ENCODE assay signal across 17 cellular contexts in genomic region chr7:148299877-148300276, GRCh38.
DNase-seq lines count a peak whose midpoint lies in the region; ATAC-seq, FAIRE-seq and TF ChIP-seq lines count a peak whose summit lies in the region.
"Had no signal": no experiment of that assay in that cellular context is flagged by ENCODE, and none has a peak within 500 bp of the region (broad histone marks: within the 10 kb centered on the region; RNA-seq: fewer than 3 reads in every experiment).

No MANE protein-coding gene starts in this region.

- H2AFZ ChIP-seq in H9 (ENCODE audit: low read length): no peak overlapping the region
- H2AFZ ChIP-seq: GM23248 had no signal

- no peak overlapping the region for H3K56ac ChIP-seq in H9 (ENCODE audit: insufficient read length, low read depth, low read length)

- no peak overlapping the region for H3K23ac ChIP-seq in H9 (ENCODE audit: insufficient read length, low read depth, low read length)

- H4K5ac ChIP-seq in H9 (ENCODE audit: insufficient read length, low read depth, low read length): no peak overlapping the region

- H3K4me1 Mint-ChIP-seq in H9: peaks cover 33 to 46% of the 10 kb centered on the region in 2 experiments
- H3K4me1 Mint-ChIP-seq in brain: peaks cover 29% of the 10 kb centered on the region
- H3K4me1 Mint-ChIP-seq in nephron: peaks cover 20% of the 10 kb centered on the region
- peaks cover 18% of the 10 kb centered on the region for H3K4me1 Mint-ChIP-seq in activated naive CD4-positive, alpha-beta T cell treated with anti-CD3 and anti-CD28 coated beads, Interleukin-2, amount 10 ng/mL, durations not matched to agents 7 days and 5 days

- no peak overlapping the region for H3K27ac ChIP-seq in H9 (ENCODE audit: insufficient read length, low read depth, low read length)
- H3K27ac ChIP-seq: BLaER1, GM23248 had no signal

- no peak overlapping the region for H2BK12ac ChIP-seq in H9 (ENCODE audit: insufficient read length, low read depth, low read length)

- TF ChIP-seq CTCF in D721Med (IDR thresholded peaks at IDR 0.05; ENCODE audit: insufficient read depth, missing control alignments): no peak
- TF ChIP-seq CTCF in H9 (conservative IDR thresholded peaks at IDR 0.05): no peak
- TF ChIP-seq CTCF in brain (conservative IDR thresholded peaks at IDR 0.05): no peak
- no peak for TF ChIP-seq CTCF in nephron (IDR thresholded peaks at IDR 0.05; ENCODE audit: unreplicated experiment in 3 of 3)

- DNase-seq in D721Med (ENCODE audit: insufficient read length, low spot score): no peak
- DNase-seq in H9: no peak
- DNase-seq in effector CD8-positive, alpha-beta T cell (lab: John Stamatoyannopoulos, UW): no peak
- no peak for DNase-seq in effector CD4-positive, alpha-beta T cell
- no peak for DNase-seq in activated naive CD4-positive, alpha-beta T cell treated with anti-CD3 and anti-CD28 coated beads, Interleukin-2, amount 10 ng/mL, durations not matched to agents 7 days and 5 days
- DNase-seq: CD8-positive, alpha-beta memory T cell; DMS 273 treated with DMSO at 0.1 percent for 48 hours; DMS79; GM23248; H7 had no signal

- H3K4me3 Mint-ChIP-seq in H9 (no peak overlapping the region), brain (no peak overlapping the region), nephron (no peak overlapping the region)
- no peak overlapping the region for H3K4me3 Mint-ChIP-seq in activated naive CD4-positive, alpha-beta T cell treated with anti-CD3 and anti-CD28 coated beads, Interleukin-2, amount 10 ng/mL, durations not matched to agents 7 days and 5 days
- H3K4me3 Mint-ChIP-seq: CD8-positive, alpha-beta memory T cell had no signal

- no peak overlapping the region for H2BK5ac ChIP-seq in H9 (ENCODE audit: insufficient read length, low read length)

- no peaks in the 10 kb centered on the region; the same call in 1 of the 2 replicates for H3K4me1 ChIP-seq in H9 (ENCODE audit: insufficient read depth, low read length)

- H3K36me3 Mint-ChIP-seq in H9 (ENCODE audit: insufficient read depth in 1 of 3, low read depth in 3 of 3) (peaks cover 0 to 2% (median 0%) of the 10 kb centered on the region in 3 experiments; a peak in 2 of 7 replicates), brain (no peaks in the 10 kb centered on the region), nephron (ENCODE audit: low read depth) (no peaks in the 10 kb centered on the region)
- H3K36me3 Mint-ChIP-seq in activated naive CD4-positive, alpha-beta T cell treated with anti-CD3 and anti-CD28 coated beads, Interleukin-2, amount 10 ng/mL, durations not matched to agents 7 days and 5 days: no peaks in the 10 kb centered on the region
- H3K36me3 Mint-ChIP-seq: CD8-positive, alpha-beta memory T cell had no signal

- H4K8ac ChIP-seq in H9 (replicated peaks; ENCODE audit: insufficient read length, low read depth, low read length): no peak overlapping the region

- H3K27ac Mint-ChIP-seq in H9 (peak overlapping the region in 2 of 3 experiments; percentile 8 to 52; a peak in 3 of 7 replicates), brain (peak overlapping the region in 4 of 5 experiments; percentile 3 to 42 (median 32)), nephron (peak overlapping the region; percentile 3 to 59 (median 9))
- no peak overlapping the region for H3K27ac Mint-ChIP-seq in activated naive CD4-positive, alpha-beta T cell treated with anti-CD3 and anti-CD28 coated beads, Interleukin-2, amount 10 ng/mL, durations not matched to agents 7 days and 5 days

- WGBS in H9 (ENCODE audit: extremely low coverage, insufficient read length, low lambda C conversion rate): no CpG with 5 or more reads among the region's 2 CpGs

- H2BK120ac ChIP-seq in H9 (ENCODE audit: low read depth, low read length, poor library complexity, severe bottlenecking): no peak overlapping the region

- H4K20me1 ChIP-seq in H9 (ENCODE audit: control insufficient read depth, insufficient read depth, insufficient read length): no peaks in the 10 kb centered on the region
- H4K20me1 ChIP-seq: BLaER1 had no signal

- no peaks in the 10 kb centered on the region for H3K9me3 ChIP-seq in H9 (ENCODE audit: control insufficient read depth, low read depth, low read length)

- no peaks in the 10 kb centered on the region for H3K23me2 ChIP-seq in H9 (ENCODE audit: insufficient read length, low read depth, low read length, poor library complexity, severe bottlenecking)

- H3K27me3 Mint-ChIP-seq in H9 (ENCODE audit: low read depth) (no peaks in the 10 kb centered on the region; the same call in 1 of the 2 replicates), brain (peaks cover 4% of the 10 kb centered on the region), nephron (ENCODE audit: low read depth) (peaks cover 7% of the 10 kb centered on the region)
- no peaks in the 10 kb centered on the region for H3K27me3 Mint-ChIP-seq in activated naive CD4-positive, alpha-beta T cell treated with anti-CD3 and anti-CD28 coated beads, Interleukin-2, amount 10 ng/mL, durations not matched to agents 7 days and 5 days
- H3K27me3 Mint-ChIP-seq: CD8-positive, alpha-beta memory T cell had no signal

- no peak for ATAC-seq in HG02678 (IDR thresholded peaks at IDR 0.05; ENCODE audit: unreplicated experiment)
- ATAC-seq: GM12878 had no signal

- peaks cover 3 to 4% of the 10 kb centered on the region in 2 experiments; a peak in 3 of 5 replicates for H3K9me3 Mint-ChIP-seq in H9
- H3K9me3 Mint-ChIP-seq in brain: peaks cover 0 to 5% (median 0%) of the 10 kb centered on the region in 5 experiments
- no peaks in the 10 kb centered on the region for H3K9me3 Mint-ChIP-seq in nephron
- H3K9me3 Mint-ChIP-seq in activated naive CD4-positive, alpha-beta T cell treated with anti-CD3 and anti-CD28 coated beads, Interleukin-2, amount 10 ng/mL, durations not matched to agents 7 days and 5 days: no peaks in the 10 kb centered on the region

- H2AK5ac ChIP-seq in H9 (ENCODE audit: insufficient read length, low read length): no peak overlapping the region

- H3K4me2 ChIP-seq in H9 (ENCODE audit: insufficient read depth, insufficient read length, low read length): no peak overlapping the region
- H3K4me2 ChIP-seq: BLaER1 had no signal

- H3K4ac ChIP-seq in H9 (ENCODE audit: low read depth, low read length): no peak overlapping the region

- no peaks in the 10 kb centered on the region for H3K27me3 ChIP-seq in H9 (ENCODE audit: insufficient read depth, low read length)
- H3K27me3 ChIP-seq: BLaER1 had no signal

- no peak overlapping the region for H3K14ac ChIP-seq in H9 (ENCODE audit: insufficient read depth, low read length)

- no peak overlapping the region for H3K18ac ChIP-seq in H9 (ENCODE audit: insufficient read length, low read depth, low read length)

- H2BK15ac ChIP-seq in H9 (ENCODE audit: low read depth, low read length): no peak overlapping the region

- peak; percentile 16 for FAIRE-seq in D721Med (lab: Jason Lieb, UNC)
- FAIRE-seq: GM12878, GM18507, K562 had no signal

- no peak overlapping the region for H3T11ph ChIP-seq in H9 (ENCODE audit: low read length)

- no peak overlapping the region for H4K91ac ChIP-seq in H9 (ENCODE audit: insufficient read length, low read depth, low read length)

- no peak overlapping the region for H2BK20ac ChIP-seq in H9 (ENCODE audit: low read depth, low read length, poor library complexity, severe bottlenecking)

- CTCF ChIA-PET in activated naive CD4-positive, alpha-beta T cell treated with anti-CD3 and anti-CD28 coated beads, Interleukin-2, amount 10 ng/mL, durations not matched to agents 7 days and 5 days (lab: Charles Lee): no interaction called here

- H3K9ac ChIP-seq in H9 (ENCODE audit: extremely low read depth, insufficient read length, low read length): no peak overlapping the region
- H3K9ac ChIP-seq: BLaER1, GM23248 had no signal

- H3K79me1 ChIP-seq in H9 (ENCODE audit: insufficient read depth, low read depth, low read length, poor library complexity, severe bottlenecking): no peaks in the 10 kb centered on the region

- no peaks in the 10 kb centered on the region for H3K79me2 ChIP-seq in H9 (ENCODE audit: insufficient read depth, low read length)
